Comparison of ENCODE assay signal across 8 cellular contexts in genomic region chr2:74958277-74959105, GRCh38. TPM values are rescaled to one million over a fixed set of nuclear protein-coding genes. Genes with fewer than 3 reads are reported as not detected.
DNase-seq lines count a peak whose midpoint lies in the region; ATAC-seq, FAIRE-seq and TF ChIP-seq lines count a peak whose summit lies in the region.

Gene POLE4, plus strand, starts transcription at chr2:74958643. Its CDS starts 37 bp downstream, at chr2:74958680.

- H3K9me3 ChIP-seq in HepG2 (ENCODE audit: low read length), result no peaks in the 10 kb centered on the region

- peak; percentile 90 for ATAC-seq in GM19395 (IDR thresholded peaks at IDR 0.05; ENCODE audit: unreplicated experiment)
- peak; percentile 63 for ATAC-seq in HG03558 (IDR thresholded peaks at IDR 0.05; ENCODE audit: extremely low read depth, unreplicated experiment)
- peak; percentile 95 for ATAC-seq in HepG2

- H3K4me3 ChIP-seq in HepG2 (replicated peaks in 1 of 3; ENCODE audit: insufficient read depth in 1 of 3, low read depth in 2 of 3, low read length in 3 of 3), result peak within 1 kb of the TSS; percentile 59 to 84 (median 67)

- peak within 1 kb of the TSS; percentile 90 for H3K4me2 ChIP-seq in HepG2 (ENCODE audit: low read depth, low read length)

- H3K27me3 ChIP-seq in HepG2 (ENCODE audit: control insufficient read depth in 1 of 2, insufficient read depth in 2 of 2, low read length in 2 of 2), result no peaks in the 10 kb centered on the region

- TF ChIP-seq RAD21 in HepG2 (CRISPR knock-in tag; IDR thresholded peaks at IDR 0.05), result peak; percentile 86

- H3K27ac ChIP-seq in HepG2 (ENCODE audit: extremely low read length, insufficient read depth, low read length), result peak within 1 kb of the TSS; percentile 92

- H3K36me3 Mint-ChIP-seq in CD14-positive monocyte, result peaks cover 41 to 54% of the 10 kb centered on the region in 2 donors

- no TSS peak for BruUV-seq in HepG2 (replicated peaks; lab: Mats Ljungman, UMichigan)

- peaks cover 0 to 4% (median 0%) of the 10 kb centered on the region in 3 donors for H3K27me3 Mint-ChIP-seq in CD14-positive monocyte (ENCODE audit: low read depth in 3 of 3)

- H3K4me3 Mint-ChIP-seq in CD14-positive monocyte, result peak within 1 kb of the TSS; percentile 81 to 85

- intact Hi-C loops in CD14-positive monocyte (cut with micrococcal nuclease) (no loop called here), HepG2 (cut with micrococcal nuclease; ENCODE audit: unreplicated experiment) (loop anchor here (2.0 to 5.0 kb wide), 2 partner anchors 18 to 41 kb away; no protein-coding TSS in a partner anchor)

- no peak for TF ChIP-seq CTCF in CD14-positive monocyte (IDR thresholded peaks at IDR 0.05)
- peak; percentile 48 for TF ChIP-seq CTCF in HepG2 (CRISPR knock-in tag; IDR thresholded peaks at IDR 0.05)

- POLR2A ChIA-PET in HepG2 (lab: Yijun Ruan, JAX), result interaction anchor here (1.0 to 1.2 kb wide), 2 partner anchors 20 to 38 kb away, joined by 4 read pairs; no protein-coding TSS in a partner anchor

- H3K4me1 Mint-ChIP-seq in CD14-positive monocyte, result peaks cover 48% of the 10 kb centered on the region

- in situ Hi-C loops in HepG2 (cut with HindIII; ENCODE audit: extremely low pct_ligation_motif_present, low pct_unique_long_range_greater_than_20kb), result no loop called here

- FAIRE-seq in HepG2 (lab: Jason Lieb, UNC), result peak; percentile 15

- H3K9ac ChIP-seq in HepG2 (ENCODE audit: insufficient read depth, low read depth, low read length), result peak within 1 kb of the TSS; percentile 88

- peaks cover 4 to 21% of the 10 kb centered on the region in 2 experiments for H3K36me3 ChIP-seq in HepG2 (replicated peaks in 1 of 2; ENCODE audit: control insufficient read depth in 1 of 2, insufficient read depth in 2 of 2, low read length in 2 of 2)

- H4K20me1 ChIP-seq in HepG2 (ENCODE audit: insufficient read depth, low read length), result no peaks in the 10 kb centered on the region

- peak; percentile 96 to 97 for TF ChIP-seq POLR2A in HepG2 (IDR thresholded peaks at IDR 0.05; ENCODE audit: insufficient read depth in 1 of 2, low read depth in 2 of 2, low read length in 2 of 2)

- H3K4me1 ChIP-seq in HepG2 (ENCODE audit: insufficient read depth, low read length), result peaks cover 72% of the 10 kb centered on the region

- peaks cover 28% of the 10 kb centered on the region for H3K79me2 ChIP-seq in HepG2 (ENCODE audit: insufficient read depth, low read length)

- peaks cover 0 to 7% (median 6%) of the 10 kb centered on the region in 7 donors for H3K9me3 Mint-ChIP-seq in CD14-positive monocyte

- H3K27ac Mint-ChIP-seq in CD14-positive monocyte, result peak within 1 kb of the TSS; percentile 87 to 94 (median 94)

- TF ChIP-seq EP300 in HepG2 (IDR thresholded peaks at IDR 0.05; ENCODE audit: low read depth in 2 of 2, low read length in 2 of 2) (0 out of 4 replicates have a peak, but pooled peaks of 1 of the 2 experiments have one; percentile 1), HepG2 (CRISPR knock-in tag; IDR thresholded peaks at IDR 0.05; ENCODE audit: borderline replicate concordance) (no peak; the same call in 1 of the 2 replicates)

- WGBS in HepG2 (ENCODE audit: low lambda C conversion rate), result 1% methylated on average over 42 of the region's 80 CpGs

- no peak within 1 kb of the TSS for H2AFZ ChIP-seq in HepG2 (ENCODE audit: low read length)

- peak; percentile 91 for DNase-seq in CD14-positive monocyte (ENCODE audit: low spot score)
- peak; percentile 84 for DNase-seq in NCI-H774 (lab: John Stamatoyannopoulos, UW)
- DNase-seq in activated CD4-positive, alpha-beta T cell treated with anti-CD3 and anti-CD28 coated beads, Interleukin-2, amount 50 U/mL, for 4 hours, result peak; percentile 93 to 94
- DNase-seq in dermis blood vessel endothelial cell, result peak; percentile 86
- DNase-seq in HepG2 (ENCODE audit: low spot score), result peak; percentile 86
- peak; percentile 91 to 92 for DNase-seq in stimulated activated CD4-positive, alpha-beta T cell treated with anti-CD3 and anti-CD28 coated beads, Interleukin-2, amount 100 ng/mL, for 48 hours

- CTCF ChIA-PET in HepG2 (lab: Yijun Ruan, JAX; ENCODE audit: low intra/inter-chr PET ratio, low total read pairs), result no interaction called here

TF ChIP-seq in HepG2, 621 proteins besides CTCF, POLR2A, EP300 and RAD21 (continues in another document):
- TF ChIP-seq ZNF136 (CRISPR knock-in tag; IDR thresholded peaks at IDR 0.05; ENCODE audit: low read depth) (0 out of 2 replicates have a peak, but pooled peaks have one; percentile 49), FOSL1 (CRISPR knock-in tag; IDR thresholded peaks at IDR 0.05; ENCODE audit: borderline replicate concordance) (peak; percentile 59; the same call in 1 of the 2 replicates), GLMP (CRISPR knock-in tag; IDR thresholded peaks at IDR 0.05; ENCODE audit: borderline replicate concordance) (no peak), ZBTB42 (CRISPR knock-in tag; IDR thresholded peaks at IDR 0.05) (peak; percentile 96), ZNF609 (CRISPR knock-in tag; IDR thresholded peaks at IDR 0.05; ENCODE audit: borderline replicate concordance) (peak; percentile 73; the same call in 1 of the 2 replicates), ZNF207 (IDR thresholded peaks at IDR 0.05; ENCODE audit: borderline replicate concordance) (no peak)

RNA-seq across cellular contexts. Expression of gene POLE4, which starts in this region (rescaled TPM):
- 100 to 1,000 TPM; 304 to 345 TPM for polyA plus RNA-seq in CD14-positive monocyte
- 13.2 and 18.9 TPM in 2 replicates for total RNA-seq in dermis blood vessel endothelial cell
- 106 and 143 TPM in 2 replicates for total RNA-seq in HepG2 (2016; rRNA removed; fragmentation: Illumina TruSeq; extraction: Trizol)
- total RNA-seq in HepG2 (2016; cell fraction: cytosol; rRNA removed; fragmentation: Illumina TruSeq; extraction: Trizol; ENCODE audit: low read depth), result 94.0 and 107 TPM in 2 replicates
- 104 and 137 TPM in 2 replicates for total RNA-seq in HepG2 (2016; cell fraction: insoluble cytoplasmic fraction; rRNA removed; fragmentation: Illumina TruSeq; extraction: Trizol)
- total RNA-seq in HepG2 (2016; cell fraction: membrane; rRNA removed; fragmentation: Illumina TruSeq; extraction: Trizol), result 150 and 161 TPM in 2 replicates
- 60.9 and 61.8 TPM in 2 replicates for total RNA-seq in HepG2 (2016; cell fraction: nucleus; rRNA removed; fragmentation: Illumina TruSeq; extraction: Trizol)
- 88.0 and 116 TPM in 2 replicates for polyA plus RNA-seq in HepG2 (2011; rRNA removed)
- polyA plus RNA-seq in HepG2 (2011; cell fraction: cytosol; rRNA removed), result 52.2 and 52.3 TPM in 2 replicates
- polyA plus RNA-seq in HepG2 (2011; cell fraction: nucleus; rRNA removed), result 21.1 and 23.6 TPM in 2 replicates
- 93.6 and 130 TPM in 2 replicates for polyA plus RNA-seq in HepG2 (2012)
- polyA plus RNA-seq in HepG2 (2016; cell fraction: cytosol; fragmentation: Illumina TruSeq; extraction: Trizol; ENCODE audit: low read depth), result 173 and 208 TPM in 2 replicates
- polyA plus RNA-seq in HepG2 (2016; cell fraction: insoluble cytoplasmic fraction; fragmentation: Illumina TruSeq; extraction: Trizol; ENCODE audit: low read depth), result 189 and 200 TPM in 2 replicates
- polyA plus RNA-seq in HepG2 (2016; cell fraction: membrane; fragmentation: Illumina TruSeq; extraction: Trizol; ENCODE audit: low read depth), result 177 and 214 TPM in 2 replicates
- polyA plus RNA-seq in HepG2 (2016; cell fraction: nucleus; fragmentation: Illumina TruSeq; extraction: Trizol; ENCODE audit: insufficient read depth, low read depth), result 95.8 and 99.1 TPM in 2 replicates
- 15.2 and 28.4 TPM in 2 replicates for polyA minus RNA-seq in HepG2 (2011; rRNA and poly(A)+ RNA removed; ENCODE audit: low replicate concordance)
- polyA minus RNA-seq in HepG2 (2011; cell fraction: cytosol; rRNA and poly(A)+ RNA removed), result 20.3 and 21.8 TPM in 2 replicates
- 56.9 and 77.9 TPM in 2 replicates for polyA minus RNA-seq in HepG2 (2011; cell fraction: nucleus; rRNA and poly(A)+ RNA removed)

Comparison
In these comparisons a context has a peak if more than half of its experiments do, and no peak if none do; other contexts are left out.
1. Peak in every context shown above with its lines: DNase-seq, ATAC-seq, H3K4me3 ChIP-seq and H3K27ac ChIP-seq.